Comparison of ENCODE assay signal across 8 cellular contexts in the genomic region with DNA sequence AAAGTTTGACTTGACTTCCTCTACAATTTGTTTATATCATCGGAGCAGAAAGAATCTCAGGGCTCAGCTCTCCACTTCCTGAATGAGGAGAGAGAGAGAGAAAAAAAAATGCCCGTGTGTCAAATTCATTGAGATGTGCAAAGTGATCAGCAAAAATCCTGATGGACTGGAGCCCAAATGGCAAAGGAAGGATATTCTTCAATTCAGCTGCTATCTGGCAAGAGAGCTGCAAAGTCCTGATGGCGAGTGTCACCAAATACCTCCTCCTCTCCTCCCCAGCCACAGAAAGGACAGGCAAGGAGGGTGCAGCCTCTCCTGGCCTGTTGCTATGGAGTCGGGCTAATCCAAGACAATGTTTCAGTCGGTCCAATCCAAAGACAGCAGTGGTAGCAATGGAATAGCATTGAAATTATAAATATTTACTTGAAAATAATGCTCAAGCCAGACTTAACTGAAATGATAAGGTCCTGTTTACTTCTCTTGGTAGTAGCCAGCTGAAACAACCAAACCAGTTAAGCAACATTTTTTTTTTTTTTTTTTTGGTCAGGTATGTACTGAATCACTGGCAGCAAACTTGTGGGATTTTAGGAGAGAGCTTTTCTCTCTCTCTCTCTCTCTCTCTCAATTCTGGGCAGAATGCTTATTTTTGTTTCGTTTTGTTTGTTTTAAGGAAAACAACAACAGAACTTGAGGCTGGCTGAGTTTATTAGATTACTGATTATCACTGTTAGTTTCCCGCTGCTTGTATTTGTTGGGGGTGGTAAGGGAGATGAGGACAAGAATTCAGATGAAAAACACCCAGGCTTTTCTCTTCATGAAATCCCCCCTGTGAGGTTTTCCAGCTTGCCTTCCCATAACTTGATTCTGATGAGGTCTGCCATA.
DNase-seq lines count a peak whose midpoint lies in the region; ATAC-seq and TF ChIP-seq lines count a peak whose summit lies in the region.

No MANE protein-coding gene starts in this region.

- H4K91ac ChIP-seq in mesenchymal stem cell (ENCODE audit: low read length), result peak overlapping the region; percentile 70

- TF ChIP-seq CTCF in 22Rv1 (IDR thresholded peaks at IDR 0.05) (no peak), Panc1 (IDR thresholded peaks at IDR 0.05) (no peak), GM13976 (IDR thresholded peaks at IDR 0.05; ENCODE audit: borderline replicate concordance, control extremely low read depth, extremely low read depth, insufficient read depth, missing control alignments) (no peak)

- H3K4ac ChIP-seq in mesenchymal stem cell (ENCODE audit: low read depth in 1 of 2, low read length in 2 of 2), result peak overlapping the region; percentile 51 to 88

- H3K4me3 ChIP-seq in GM08714 (ENCODE audit: low read length) (peak overlapping the region; percentile 65; the same call in 1 of the 2 replicates), Panc1 (ENCODE audit: low read depth in 2 of 2, low read length in 2 of 2) (peak overlapping the region in 1 of 2 experiments; percentile 32; a peak in 2 of 4 replicates), mesenchymal stem cell (ENCODE audit: insufficient read depth in 1 of 2, low read depth in 1 of 2, low read length in 2 of 2) (peak overlapping the region in 1 of 2 experiments; percentile 57)

- ATAC-seq in Panc1, result peak; percentile 77

- in situ Hi-C loops in Panc1 (cut with HindIII; ENCODE audit: low pct_unique_long_range_greater_than_20kb, low sequenced_read_pairs) (no loop called here), GM13976 (cut with MboI; ENCODE audit: low sequenced_read_pairs, unreplicated experiment) (no loop called here)

- H3K27ac ChIP-seq in 22Rv1, result peak overlapping the region; percentile 94
- H3K27ac ChIP-seq in Panc1 (ENCODE audit: low read length), result peak overlapping the region; percentile 98
- H3K27ac ChIP-seq in mesenchymal stem cell (ENCODE audit: low read length, poor library complexity, severe bottlenecking), result peak overlapping the region; percentile 60

- no TSS peak for BruUV-seq in Panc1 (replicated peaks; lab: Mats Ljungman, UMichigan)

- H3K9ac ChIP-seq in mesenchymal stem cell (ENCODE audit: low read length), result peak overlapping the region; percentile 82

- H2AFZ ChIP-seq in mesenchymal stem cell (ENCODE audit: low read depth, low read length), result peak overlapping the region; percentile 61

- H3K27me3 ChIP-seq in Panc1 (ENCODE audit: control insufficient read depth, insufficient read depth, low read length) (no peaks in the 10 kb centered on the region), mesenchymal stem cell (ENCODE audit: control insufficient read depth in 1 of 2, insufficient read depth in 1 of 2, low read length in 2 of 2) (no peaks in the 10 kb centered on the region)

- no peaks in the 10 kb centered on the region for H3K79me1 ChIP-seq in mesenchymal stem cell (replicated peaks; ENCODE audit: low read length, poor library complexity, severe bottlenecking)

- H3K18ac ChIP-seq in mesenchymal stem cell (ENCODE audit: low read depth in 1 of 2, low read length in 2 of 2), result peak overlapping the region; percentile 80 to 96

- POLR2A ChIA-PET in Panc1 (lab: Charles Lee), result interaction anchor here (0.6 to 2.0 kb wide), 7 partner anchors 13 to 243 kb away, joined by 3 to 9 read pairs (median 4); no protein-coding TSS in a partner anchor

- H3K23ac ChIP-seq in mesenchymal stem cell (ENCODE audit: low read length in 2 of 2), result no peak overlapping the region

- CTCF ChIA-PET in Panc1 (lab: Charles Lee), result interaction anchor here (0.5 kb wide), 1 partner anchor 74 kb away, joined by 3 read pairs; no protein-coding TSS in a partner anchor

- DNase-seq in Panc1 (ENCODE audit: low read depth, low spot score), result no peak
- peak; percentile 45 for DNase-seq in dedifferentiated amniotic fluid mesenchymal stem cell (ENCODE audit: extremely low spot score)
- DNase-seq in mesenchymal stem cell, result peak; percentile 90
- DNase-seq in ureter (ENCODE audit: low spot score), result peak; percentile 50
- DNase-seq in stimulated activated CD4-positive, alpha-beta T cell treated with anti-CD3 and anti-CD28 coated beads, Interleukin-4, amount 100 ng/mL, for 1 hour, result no peak
- no peak for DNase-seq in GM13976 (ENCODE audit: low spot score)

- H3K4me2 ChIP-seq in mesenchymal stem cell (ENCODE audit: low read length, poor library complexity, severe bottlenecking), result peak overlapping the region; percentile 50

- H4K8ac ChIP-seq in mesenchymal stem cell (ENCODE audit: low read length), result no peak overlapping the region

- intact Hi-C loops in Panc1 (cut with micrococcal nuclease; ENCODE audit: unreplicated experiment), result loop anchor here (5.0 kb wide), 2 partner anchors 39 to 79 kb away; no protein-coding TSS in a partner anchor

- WGBS in mesenchymal stem cell, result 6% methylated on average over 5 of the region's 7 CpGs

- H2BK5ac ChIP-seq in mesenchymal stem cell (ENCODE audit: low read depth, low read length, poor library complexity, severe bottlenecking), result peak overlapping the region; percentile 62

- H3K36me3 ChIP-seq in Panc1 (ENCODE audit: control insufficient read depth, insufficient read depth, low read length), result no peaks in the 10 kb centered on the region
- no peaks in the 10 kb centered on the region for H3K36me3 ChIP-seq in mesenchymal stem cell (ENCODE audit: control insufficient read depth in 1 of 2, insufficient read depth in 2 of 2, low read depth in 1 of 2, low read length in 2 of 2)

- H2AK5ac ChIP-seq in mesenchymal stem cell (ENCODE audit: low read length, severe bottlenecking), result no peak overlapping the region

- peak overlapping the region; percentile 61 for H2BK120ac ChIP-seq in mesenchymal stem cell (ENCODE audit: low read depth, low read length)

- peak overlapping the region; percentile 34 to 86 for H2BK12ac ChIP-seq in mesenchymal stem cell (ENCODE audit: low read length in 2 of 2)

- H3K4me1 ChIP-seq in Panc1 (ENCODE audit: control insufficient read depth, insufficient read depth, low read length), result peaks cover 72% of the 10 kb centered on the region
- peaks cover 6% of the 10 kb centered on the region for H3K4me1 ChIP-seq in mesenchymal stem cell (ENCODE audit: control insufficient read depth, insufficient read depth, low read depth, low read length)

- no peak overlapping the region for H2BK15ac ChIP-seq in mesenchymal stem cell (ENCODE audit: low read depth, poor library complexity, severe bottlenecking)

- H3K9me3 ChIP-seq in Panc1 (ENCODE audit: control insufficient read depth, insufficient read depth, low read depth, low read length), result no peaks in the 10 kb centered on the region
- H3K9me3 ChIP-seq in mesenchymal stem cell (ENCODE audit: control insufficient read depth, low read length), result no peaks in the 10 kb centered on the region

- H3K14ac ChIP-seq in mesenchymal stem cell (ENCODE audit: low read length in 2 of 2), result no peak overlapping the region

Comparison
In these comparisons a context has a peak if more than half of its experiments do, and no peak if none do; other contexts are left out.
1. DNase-seq: peak in dedifferentiated amniotic fluid mesenchymal stem cell (single experiment), mesenchymal stem cell (single experiment) and ureter (single experiment); none in Panc1 (single experiment), stimulated activated CD4-positive, alpha-beta T cell treated with anti-CD3 and anti-CD28 coated beads, Interleukin-4, amount 100 ng/mL, for 1 hour (single experiment) and GM13976 (single experiment).
2. Peak in every context shown above with its lines, with median percentiles within 50 percentile points of each other: H3K27ac ChIP-seq.